In the genomic region with DNA sequence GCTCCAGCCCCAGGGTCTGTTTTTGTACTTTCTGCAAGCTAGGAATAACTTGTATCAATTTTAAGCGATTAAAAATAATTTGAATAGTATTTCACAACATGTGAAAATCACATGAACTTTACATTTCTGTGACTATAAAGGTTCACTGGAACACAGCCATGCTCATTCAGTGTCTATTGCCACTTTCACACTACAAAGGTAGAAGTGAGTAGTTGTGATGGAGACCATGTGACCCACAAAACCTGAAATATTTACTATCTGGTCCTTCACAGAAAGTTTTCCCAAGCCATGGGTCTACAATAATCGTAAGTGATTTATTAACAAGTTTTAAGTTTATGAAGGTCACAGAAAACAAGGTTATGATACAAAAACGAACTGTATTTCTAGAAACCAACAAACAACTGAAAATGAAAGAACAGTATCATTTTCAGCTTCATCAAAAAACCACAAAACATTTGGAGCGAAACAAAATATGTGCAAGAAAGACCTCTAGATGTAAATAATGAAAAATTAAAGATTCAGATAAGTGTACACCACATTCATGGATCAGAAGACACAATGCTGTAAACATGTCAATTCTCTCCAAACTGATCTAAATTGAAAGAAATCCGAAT, we compare ENCODE assay signal across 17 cellular contexts.
DNase-seq lines count a peak whose midpoint lies in the region; ATAC-seq lines count a peak whose summit lies in the region.
"Had no signal": no experiment of that assay in that cellular context is flagged by ENCODE, and none has a peak within 500 bp of the region (broad histone marks: within the 10 kb centered on the region; RNA-seq: fewer than 3 reads in every experiment).

No MANE protein-coding gene starts in this region.

- DNase-seq in T-helper 17 cell (no peak), anterior cingulate cortex (lab: John Stamatoyannopoulos, UW) (no peak), hepatic stellate cell (ENCODE audit: low spot score) (no peak), COLO829 (ENCODE audit: low spot score) (no peak)
- DNase-seq: activated CD8-positive, alpha-beta T cell treated with anti-CD3 and anti-CD28 coated beads, Interleukin-2, amount 10 ng/mL, durations not matched to agents 7 days and 5 days; C1 segment of cervical spinal cord; GF-D8; NCI-H345; RPMI8226; stimulated activated CD4-positive, alpha-beta T cell treated with anti-CD3 and anti-CD28 coated beads, Interleukin-4, amount 100 ng/mL, for 1 hour; stimulated activated naive CD8-positive, alpha-beta T cell treated with anti-CD3 and anti-CD28 coated beads, Interleukin-15, Interleukin-2, amounts not matched to agents 100 U/mL and 50 U/mL, for 24 hours had no signal

- H3K27me3 Mint-ChIP-seq in T-helper 17 cell, result no peaks in the 10 kb centered on the region
- H3K27me3 Mint-ChIP-seq: activated naive CD4-positive, alpha-beta T cell treated with anti-CD3 and anti-CD28 coated beads, Interleukin-2, amount 50 U/mL, for 24 hours had no signal

- H3K9me3 ChIP-seq in T-helper 17 cell (ENCODE audit: control insufficient read depth, low read length, poor library complexity, severe bottlenecking), result no peaks in the 10 kb centered on the region
- H3K9me3 ChIP-seq: prostate gland had no signal

- peaks cover 19% of the 10 kb centered on the region for H3K4me1 Mint-ChIP-seq in T-helper 17 cell

- H3K4me3 Mint-ChIP-seq in T-helper 17 cell, result no peak overlapping the region
- H3K4me3 Mint-ChIP-seq: activated CD8-positive, alpha-beta T cell treated with anti-CD3 and anti-CD28 coated beads, Interleukin-2, amount 10 ng/mL, durations not matched to agents 7 days and 5 days; activated naive CD4-positive, alpha-beta T cell treated with anti-CD3 and anti-CD28 coated beads, Interleukin-2, amount 50 U/mL, for 24 hours had no signal

- peak; percentile 64 for ATAC-seq in GM18502 (IDR thresholded peaks at IDR 0.05; ENCODE audit: poor library complexity, unreplicated experiment)
- ATAC-seq in GM19463 (IDR thresholded peaks at IDR 0.05; ENCODE audit: unreplicated experiment), result peak; percentile 60
- peak; percentile 61 for ATAC-seq in HG02938 (IDR thresholded peaks at IDR 0.05; ENCODE audit: unreplicated experiment)
- no peak for ATAC-seq in T-helper 17 cell
- ATAC-seq in HG02623 (IDR thresholded peaks at IDR 0.05; ENCODE audit: unreplicated experiment), result no peak
- ATAC-seq: activated CD8-positive, alpha-beta T cell treated with anti-CD3 and anti-CD28 coated beads, Interleukin-2, amount 10 ng/mL, durations not matched to agents 7 days and 5 days; stimulated activated naive CD8-positive, alpha-beta T cell treated with anti-CD3 and anti-CD28 coated beads, Interleukin-15, Interleukin-2, amounts not matched to agents 100 U/mL and 50 U/mL, for 24 hours had no signal

- peak overlapping the region; percentile 60 for H3K27ac Mint-ChIP-seq in T-helper 17 cell
- H3K27ac Mint-ChIP-seq: activated CD8-positive, alpha-beta T cell treated with anti-CD3 and anti-CD28 coated beads, Interleukin-2, amount 10 ng/mL, durations not matched to agents 7 days and 5 days had no signal

- peaks cover 10% of the 10 kb centered on the region for H3K36me3 Mint-ChIP-seq in T-helper 17 cell (ENCODE audit: low read depth)

Comparison
In these comparisons a context has a peak if more than half of its experiments do, and no peak if none do; other contexts are left out.
1. ATAC-seq: peak in GM18502 (single experiment), GM19463 (single experiment) and HG02938 (single experiment); none in T-helper 17 cell (single experiment) and HG02623 (single experiment).